ENCODE assay signal across 16 cellular contexts in genomic region chr17:26731005-26731921, GRCh38.
A peak's percentile ranks its signal among the peaks of the same experiment; 100 is the strongest.
DNase-seq lines count a peak whose midpoint lies in the region; ATAC-seq and TF ChIP-seq lines count a peak whose summit lies in the region.
"Had no signal": no experiment of that assay in that cellular context is flagged by ENCODE, and none has a peak within 500 bp of the region (broad histone marks: within the 10 kb centered on the region; RNA-seq: fewer than 3 reads in every experiment).

No MANE protein-coding gene starts in this region.

- DNase-seq in AG20443 (ENCODE audit: low spot score) (peak; percentile 12), M059J (ENCODE audit: low read depth) (peak; percentile 0), islet precursor cell (peak; percentile 46), spleen (peak; percentile 61), foreskin keratinocyte (no peak), NK-92 (lab: John Stamatoyannopoulos, UW; ENCODE audit: unreplicated experiment) (no peak), SKM-1 treated with dmso at 0.1 percent for 144 hours (lab: John Stamatoyannopoulos, UW; ENCODE audit: unreplicated experiment) (no peak), kidney glomerular epithelial cell (lab: John Stamatoyannopoulos, UW) (no peak)
- DNase-seq: C1 segment of cervical spinal cord, DMS153, H9, NCI-H1105 treated with DMSO at 0.1 percent for 48 hours, NCI-H1694 treated with DMSO at 0.1 percent for 48 hours, NCI-H526 treated with DMSO at 0.1 percent for 48 hours, OCI-M1, RPMI8226 had no signal

- peaks cover 0 to 48% (median 20%) of the 10 kb centered on the region in 8 donors for H3K9me3 ChIP-seq in spleen

- no peak overlapping the region for H3K4me3 ChIP-seq in spleen

- no peaks in the 10 kb centered on the region for H3K36me3 ChIP-seq in spleen

- no peak for TF ChIP-seq POLR2A in spleen (IDR thresholded peaks at IDR 0.05)

- intact Hi-C loops in spleen (cut with DNase I; ENCODE audit: low total_unique reads) = no loop called here

- H3K4me1 ChIP-seq in spleen (no peaks in the 10 kb centered on the region), foreskin keratinocyte (no peaks in the 10 kb centered on the region)

- no peak for ATAC-seq in foreskin keratinocyte

- H3K27me3 ChIP-seq in spleen (replicated peaks in 1 of 7) = peaks cover 0 to 23% (median 0%) of the 10 kb centered on the region in 7 donors
- H3K27me3 ChIP-seq in foreskin keratinocyte = no peaks in the 10 kb centered on the region

- H3K27ac ChIP-seq in spleen (no peak overlapping the region), foreskin keratinocyte (no peak overlapping the region)

- WGBS in spleen, 5 donors = 57 to 72% (median 62%) methylated on average over 93 to 96 of the region's 96 CpGs

- TF ChIP-seq CTCF in spleen (IDR thresholded peaks at IDR 0.05 in 8 of 11, conservative IDR thresholded peaks at IDR 0.05 in 3 of 11) (no peak), foreskin keratinocyte (conservative IDR thresholded peaks at IDR 0.05) (no peak)

Comparison
In these comparisons a context has a peak if more than half of its experiments do, and no peak if none do; other contexts are left out.
1. DNase-seq: peak in AG20443 (single experiment), M059J (single experiment), islet precursor cell (single experiment) and spleen (single experiment); none in foreskin keratinocyte (0 of 2), NK-92 (single experiment), SKM-1 treated with dmso at 0.1 percent for 144 hours (single experiment) and kidney glomerular epithelial cell (single experiment).